ENCODE assay signal across 19 cellular contexts in the genomic region with DNA sequence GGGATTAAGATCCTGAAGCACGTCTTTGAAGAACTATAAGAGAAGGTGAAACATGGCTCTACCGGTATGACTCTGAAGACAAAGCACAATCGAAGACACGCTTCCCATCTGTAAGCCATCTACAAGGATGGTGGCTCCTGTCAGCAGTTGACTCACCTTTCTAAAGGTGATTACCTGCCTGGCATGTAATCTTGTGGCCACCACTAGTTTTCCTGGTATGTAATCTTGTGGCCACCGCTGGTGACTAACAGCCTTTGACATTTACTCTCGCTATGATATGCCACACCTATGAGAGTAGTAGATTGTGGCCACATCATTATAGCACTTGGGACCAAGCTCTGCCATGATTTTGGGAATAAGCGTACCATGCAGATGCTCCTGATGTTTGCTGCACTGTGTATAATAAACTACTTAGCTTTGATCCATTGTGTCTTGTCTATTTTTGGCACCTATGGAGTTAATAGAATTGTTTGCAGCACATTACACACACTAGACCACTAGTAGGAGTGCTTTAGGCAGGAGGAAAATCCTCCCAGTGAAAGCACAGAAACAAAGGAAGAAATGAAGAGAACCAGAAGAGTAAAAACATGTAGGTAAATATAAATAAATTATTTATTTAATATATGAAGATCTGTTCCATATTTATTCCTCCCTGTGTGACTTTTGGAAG. TPM values are rescaled to one million over a fixed set of nuclear protein-coding genes. Genes with fewer than 3 reads are reported as not detected.
"Had no signal": no experiment of that assay in that cellular context is flagged by ENCODE, and none has a peak within 500 bp of the region (broad histone marks: within the 10 kb centered on the region; RNA-seq: fewer than 3 reads in every experiment).

No MANE protein-coding gene starts in this region.

- ATAC-seq: activated T-cell treated with anti-CD3 and anti-CD28 coated beads, Interleukin-2, amount 50 U/mL, for 4 hours; heart right ventricle; naive thymus-derived CD8-positive, alpha-beta T cell; psoas muscle; right cardiac atrium had no signal

- H3K4me1 ChIP-seq: psoas muscle, stomach had no signal

- H3K27ac ChIP-seq: coronary artery, heart right ventricle, psoas muscle, stomach had no signal

- DNase-seq: activated CD4-positive, alpha-beta T cell treated with anti-CD3 and anti-CD28 coated beads, Interleukin-2, amount 50 U/mL, for 1 hour; activated CD4-positive, CD25-positive, alpha-beta regulatory T cell treated with anti-CD3 and anti-CD28 coated beads, Interleukin-2, amount 50 U/mL, for 72 hours; activated CD8-positive, alpha-beta memory T cell treated with anti-CD3 and anti-CD28 coated beads, Interleukin-2, amount 50 U/mL, for 4 hours; activated naive CD4-positive, alpha-beta T cell treated with anti-CD3 and anti-CD28 coated beads for 36 hours; activated T-cell treated with anti-CD3 and anti-CD28 coated beads, Interleukin-2, amount 50 U/mL, for 4 hours; anterior cingulate cortex; heart right ventricle; mesendoderm; naive thymus-derived CD8-positive, alpha-beta T cell; psoas muscle; right cardiac atrium; small intestine; stimulated activated CD4-positive, alpha-beta T cell treated with anti-CD3 and anti-CD28 coated beads, Interleukin-15, amount 100 ng/mL, for 24 hours; stimulated activated CD4-positive, alpha-beta T cell treated with anti-CD3 and anti-CD28 coated beads, Interleukin-2, amount 100 ng/mL, for 48 hours; stomach; T1000 had no signal

- H3K36me3 ChIP-seq: heart right ventricle, stomach had no signal

- H3K9me3 ChIP-seq: heart right ventricle, psoas muscle, stomach had no signal

- H3K27me3 ChIP-seq: heart right ventricle had no signal

- H3K4me3 ChIP-seq: coronary artery, heart right ventricle, psoas muscle, stomach had no signal

RNA-seq across cellular contexts. Expression of gene VAX1, which starts 59.8 kb away (rescaled TPM):
- total RNA-seq: activated naive CD4-positive, alpha-beta T cell treated with anti-CD3 and anti-CD28 coated beads for 36 hours; activated T-cell treated with anti-CD3 and anti-CD28 coated beads, Interleukin-2, amount 50 U/mL, for 4 hours; heart right ventricle; lower leg skin; naive thymus-derived CD8-positive, alpha-beta T cell; psoas muscle; right cardiac atrium; stomach had no signal
- polyA plus RNA-seq: esophagus; heart right ventricle; naive thymus-derived CD8-positive, alpha-beta T cell; psoas muscle; right cardiac atrium; small intestine; stomach had no signal
